ENCODE assay signal across 21 cellular contexts in the genomic region with DNA sequence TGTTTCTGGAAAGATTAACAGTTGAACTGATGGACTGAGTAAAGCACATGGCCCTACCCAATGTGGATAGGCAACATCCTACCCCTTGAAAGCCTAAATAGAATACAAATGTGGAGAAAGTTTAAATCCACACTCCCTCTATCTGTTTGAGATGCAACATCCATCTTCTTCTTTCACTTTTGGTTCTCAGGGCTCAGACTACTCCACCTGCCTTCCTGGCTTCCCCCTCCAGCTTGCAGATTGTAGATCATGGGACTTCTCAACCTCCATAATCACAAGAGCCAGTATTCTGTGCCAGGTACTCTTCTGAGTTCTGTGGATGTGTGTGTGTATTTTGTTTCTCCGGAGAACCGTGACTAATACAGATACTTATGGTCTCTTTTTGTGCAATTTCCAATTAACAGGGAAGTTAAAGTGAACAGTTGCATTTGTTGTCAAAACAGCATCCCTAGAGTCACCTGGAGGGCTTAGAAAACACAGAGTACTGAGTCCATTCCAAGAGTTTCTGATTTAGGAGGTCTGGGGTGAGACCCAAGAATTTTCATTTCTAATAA.
DNase-seq lines count a peak whose midpoint lies in the region; ATAC-seq and TF ChIP-seq lines count a peak whose summit lies in the region.
"Had no signal": no experiment of that assay in that cellular context is flagged by ENCODE, and none has a peak within 500 bp of the region (broad histone marks: within the 10 kb centered on the region; RNA-seq: fewer than 3 reads in every experiment).

No MANE protein-coding gene starts in this region.

- no peaks in the 10 kb centered on the region for H4K20me1 ChIP-seq in OCI-LY3 (ENCODE audit: insufficient read depth, low read length)

- peak overlapping the region; percentile 51; the same call in 1 of the 2 replicates for H3K4me3 Mint-ChIP-seq in HFFc6
- H3K4me3 Mint-ChIP-seq: activated T-cell treated with anti-CD3 and anti-CD28 coated beads, Interleukin-2, amount 50 U/mL, for 4 hours; CD4-positive, alpha-beta memory T cell; neural crest cell had no signal

- WGBS in adrenal gland, 4 donors = 72 to 85% (median 78%) methylated on average over 2 of the region's 2 CpGs

- H3K27ac Mint-ChIP-seq in HFFc6 = no peak overlapping the region

- H3K9me3 ChIP-seq in OCI-LY3 (ENCODE audit: insufficient read depth, low read length) (no peaks in the 10 kb centered on the region), left lung (no peaks in the 10 kb centered on the region), adrenal gland (replicated peaks in 1 of 3) (no peaks in the 10 kb centered on the region)
- H3K9me3 ChIP-seq: mucosa of descending colon had no signal

- peak overlapping the region; percentile 18; the same call in 1 of the 2 replicates for H3K4me2 ChIP-seq in OCI-LY3 (ENCODE audit: low read length)

- TF ChIP-seq CTCF in HFFc6 (IDR thresholded peaks at IDR 0.05) (no peak), OCI-LY3 (IDR thresholded peaks at IDR 0.05; ENCODE audit: low read depth, low read length) (no peak), left lung (IDR thresholded peaks at IDR 0.05) (no peak), adrenal gland (IDR thresholded peaks at IDR 0.05) (no peak)

- DNase-seq in AG20443 (ENCODE audit: low spot score) (peak; percentile 25), HFFc6 (no peak), left lung (no peak), ecto neural progenitor cell (ENCODE audit: low spot score) (no peak), T-helper 1 cell (no peak), adrenal gland (no peak)
- DNase-seq: activated CD8-positive, alpha-beta memory T cell treated with anti-CD3 and anti-CD28 coated beads for 24 hours; activated naive CD4-positive, alpha-beta T cell treated with Interleukin-2 at 50 U/mL for 16 hours; activated T-cell treated with anti-CD3 and anti-CD28 coated beads, Interleukin-2, amount 50 U/mL, for 4 hours; amygdala; CD4-positive, alpha-beta memory T cell; central memory CD4-positive, alpha-beta T cell; DMS153; foreskin melanocyte; GF-D8; mucosa of descending colon; NCI-H1436 had no signal

- intact Hi-C loops in left lung (cut with DNase I) (no loop called here), adrenal gland (cut with DNase I) (no loop called here)

- no peak overlapping the region for H3K27ac ChIP-seq in OCI-LY3 (ENCODE audit: low read length)
- H3K27ac ChIP-seq in left lung = no peak overlapping the region
- no peak overlapping the region for H3K27ac ChIP-seq in adrenal gland
- H3K27ac ChIP-seq: epithelial cell of prostate had no signal

- H3K4me1 ChIP-seq in OCI-LY3 (ENCODE audit: low read length) (peaks cover 5% of the 10 kb centered on the region; the same call in 1 of the 2 replicates), left lung (no peaks in the 10 kb centered on the region), adrenal gland (replicated peaks in 1 of 2) (no peaks in the 10 kb centered on the region)

- no peaks in the 10 kb centered on the region; the same call in 1 of the 2 replicates for H3K4me1 Mint-ChIP-seq in HFFc6 (ENCODE audit: low read depth)
- H3K4me1 Mint-ChIP-seq: CD4-positive, alpha-beta memory T cell had no signal

- H3K9ac ChIP-seq in OCI-LY3 (ENCODE audit: low read length) = no peak overlapping the region

- no peaks in the 10 kb centered on the region for H3K27me3 Mint-ChIP-seq in HFFc6 (ENCODE audit: insufficient read depth)
- H3K27me3 Mint-ChIP-seq: CD4-positive, alpha-beta memory T cell had no signal

- H3K9me3 Mint-ChIP-seq in HFFc6 = no peaks in the 10 kb centered on the region

- H2AFZ ChIP-seq in OCI-LY3 (ENCODE audit: low read depth, low read length) = no peak overlapping the region

- H3K36me3 ChIP-seq in OCI-LY3 (replicated peaks; ENCODE audit: low read depth, low read length) (no peaks in the 10 kb centered on the region), left lung (no peaks in the 10 kb centered on the region), adrenal gland (replicated peaks in 1 of 2) (no peaks in the 10 kb centered on the region)

- H3K4me3 ChIP-seq in OCI-LY3 (ENCODE audit: low read length) (no peak overlapping the region), left lung (no peak overlapping the region), adrenal gland (no peak overlapping the region)
- H3K4me3 ChIP-seq: mucosa of descending colon had no signal

- no peaks in the 10 kb centered on the region for H3K36me3 Mint-ChIP-seq in HFFc6 (ENCODE audit: low read depth)
- H3K36me3 Mint-ChIP-seq: CD4-positive, alpha-beta memory T cell had no signal

- TF ChIP-seq POLR2A in adrenal gland (IDR thresholded peaks at IDR 0.05) = no peak

- no peaks in the 10 kb centered on the region for H3K79me2 ChIP-seq in OCI-LY3 (ENCODE audit: low read length)

- no peaks in the 10 kb centered on the region for H3K27me3 ChIP-seq in OCI-LY3 (ENCODE audit: low read depth, low read length)
- H3K27me3 ChIP-seq in left lung = no peaks in the 10 kb centered on the region
- H3K27me3 ChIP-seq in adrenal gland = no peaks in the 10 kb centered on the region

- peak; percentile 21 for ATAC-seq in left lung
- ATAC-seq: activated T-cell treated with anti-CD3 and anti-CD28 coated beads, Interleukin-2, amount 50 U/mL, for 4 hours; mucosa of descending colon; Panc1 had no signal
